Comparison of ENCODE assay signal across 21 cellular contexts in genomic region chr9:35706951-35707350, GRCh38.
"Had no signal": no experiment of that assay in that cellular context is flagged by ENCODE, and none has a peak within 500 bp of the region (broad histone marks: within the 10 kb centered on the region; RNA-seq: fewer than 3 reads in every experiment).

No MANE protein-coding gene starts in this region.

- H3K36me3 ChIP-seq: ovary had no signal

- H3K27ac Mint-ChIP-seq: activated CD8-positive, alpha-beta memory T cell treated with anti-CD3 and anti-CD28 coated beads, Interleukin-2, amount 10 ng/mL, durations not matched to agents 7 days and 5 days had no signal

- H3K27me3 Mint-ChIP-seq: activated CD8-positive, alpha-beta memory T cell treated with anti-CD3 and anti-CD28 coated beads, Interleukin-2, amount 10 ng/mL, durations not matched to agents 7 days and 5 days; activated naive CD8-positive, alpha-beta T cell; brain; stimulated activated naive B cell treated with anti-CD40 and anti-IgM and Interleukin-4, amounts not matched to agents 10 μg/mL and 1 μg/mL and 100 μg/mL, for 72 hours had no signal

- H3K27me3 ChIP-seq: foreskin keratinocyte, ovary had no signal

- H3K27ac ChIP-seq: foreskin keratinocyte, ovary, VCaP had no signal

- H3K4me1 Mint-ChIP-seq: activated CD8-positive, alpha-beta memory T cell treated with anti-CD3 and anti-CD28 coated beads, Interleukin-2, amount 10 ng/mL, durations not matched to agents 7 days and 5 days; brain; neural crest cell had no signal

- H3K4me3 ChIP-seq: ovary had no signal

- H3K9me3 ChIP-seq: ovary had no signal

- DNase-seq: activated CD4-positive, alpha-beta T cell treated with anti-CD3 and anti-CD28 coated beads for 1 hour; activated CD4-positive, alpha-beta T cell treated with anti-CD3 and anti-CD28 coated beads, Interleukin-2, amount 50 U/mL, for 4 hours; activated CD8-positive, alpha-beta memory T cell treated with anti-CD3 and anti-CD28 coated beads, Interleukin-2, amount 10 ng/mL, durations not matched to agents 7 days and 5 days; activated effector memory CD4-positive, alpha-beta T cell treated with anti-CD3 and anti-CD28 coated beads, Interleukin-2, amount 50 U/mL, for 16 hours; activated T-cell treated with anti-CD3 and anti-CD28 coated beads, Interleukin-2, amount 50 U/mL, for 1 hour; amygdala; central memory CD4-positive, alpha-beta T cell; cortex of kidney; effector CD4-positive, alpha-beta T cell; foreskin keratinocyte; kidney glomerular epithelial cell; left ventricle myocardium superior; mesendoderm; ovary; stimulated activated naive B cell treated with anti-CD40 and anti-IgM and Interleukin-4, amounts not matched to agents 10 μg/mL and 1 μg/mL and 100 μg/mL, for 72 hours; T-helper 1 cell; trophoblast cell had no signal

- H3K9me3 Mint-ChIP-seq: brain; neural crest cell; stimulated activated naive B cell treated with anti-CD40 and anti-IgM and Interleukin-4, amounts not matched to agents 10 μg/mL and 1 μg/mL and 100 μg/mL, for 72 hours had no signal

- H3K4me3 Mint-ChIP-seq: activated CD8-positive, alpha-beta memory T cell treated with anti-CD3 and anti-CD28 coated beads, Interleukin-2, amount 10 ng/mL, durations not matched to agents 7 days and 5 days; activated naive CD8-positive, alpha-beta T cell; brain; neural crest cell; stimulated activated naive B cell treated with anti-CD40 and anti-IgM and Interleukin-4, amounts not matched to agents 10 μg/mL and 1 μg/mL and 100 μg/mL, for 72 hours had no signal

- H3K4me1 ChIP-seq: foreskin keratinocyte had no signal

- ATAC-seq: activated CD8-positive, alpha-beta memory T cell treated with anti-CD3 and anti-CD28 coated beads, Interleukin-2, amount 10 ng/mL, durations not matched to agents 7 days and 5 days; foreskin keratinocyte; left ventricle myocardium superior; stimulated activated naive B cell treated with anti-CD40 and anti-IgM and Interleukin-4, amounts not matched to agents 10 μg/mL and 1 μg/mL and 100 μg/mL, for 72 hours had no signal
